Comparison of ENCODE assay signal across 13 cellular contexts in genomic region chr10:13066527-13066926, GRCh38. TPM values are rescaled to one million over a fixed set of nuclear protein-coding genes. Genes with fewer than 3 reads are reported as not detected.
A peak's percentile ranks its signal among the peaks of the same experiment; 100 is the strongest.
DNase-seq lines count a peak whose midpoint lies in the region; ATAC-seq, FAIRE-seq and TF ChIP-seq lines count a peak whose summit lies in the region.
"Had no signal": no experiment of that assay in that cellular context is flagged by ENCODE, and none has a peak within 500 bp of the region (broad histone marks: within the 10 kb centered on the region; RNA-seq: fewer than 3 reads in every experiment).

No MANE protein-coding gene starts in this region.

- H3K56ac ChIP-seq in H1 (replicated peaks; ENCODE audit: insufficient read length, low read depth, low read length), result no peak overlapping the region

- no peak for TF ChIP-seq POLR2A in NB4 (IDR thresholded peaks at IDR 0.05; ENCODE audit: extremely low read depth, insufficient read length)
- no peak for TF ChIP-seq POLR2A in H1 (IDR thresholded peaks at IDR 0.05; ENCODE audit: control extremely low read depth in 1 of 2, low read depth in 2 of 2, low read length in 2 of 2)

- H3K36me3 ChIP-seq in H1 (ENCODE audit: control insufficient read depth in 2 of 4, insufficient read depth in 4 of 4, low read length in 3 of 4), result no peaks in the 10 kb centered on the region; a peak in 1 of 8 replicates
- no peaks in the 10 kb centered on the region for H3K36me3 ChIP-seq in lower lobe of right lung

- H4K8ac ChIP-seq in H1 (ENCODE audit: extremely low read depth, insufficient read depth, low read length), result no peak overlapping the region

- TF ChIP-seq RAD21 in H1 (IDR thresholded peaks at IDR 0.05 in 1 of 2, conservative IDR thresholded peaks at IDR 0.05 in 1 of 2; ENCODE audit: low read depth in 2 of 2, low read length in 2 of 2), result no peak

- no peak overlapping the region for H4K5ac ChIP-seq in H1 (ENCODE audit: insufficient read length, low read depth, low read length)

- no peak for TF ChIP-seq CTCF in NB4 (IDR thresholded peaks at IDR 0.05; ENCODE audit: low read depth, low read length)
- TF ChIP-seq CTCF in H1 (IDR thresholded peaks at IDR 0.05; ENCODE audit: control extremely low read depth in 1 of 3, insufficient read depth in 1 of 3, low read depth in 1 of 3, low read length in 3 of 3), result no peak
- TF ChIP-seq CTCF in lower lobe of right lung (IDR thresholded peaks at IDR 0.05), result no peak

- 83% methylated on average over 6 of the region's 6 CpGs; no CpG with 5 or more reads in 1 of the 2 experiments for WGBS in H1 (ENCODE audit: extremely low coverage in 1 of 2, insufficient coverage in 1 of 2, insufficient read length in 1 of 2, insufficient replicate concordance in 2 of 2, low coverage in 1 of 2, low lambda C conversion rate in 2 of 2, missing lambda C conversion rate in 1 of 2), 2 experiments

- H3K4me1 ChIP-seq in H1 (replicated peaks in 1 of 4; ENCODE audit: control insufficient read depth in 3 of 4, insufficient read depth in 4 of 4, low read length in 3 of 4) (no peaks in the 10 kb centered on the region; a peak in 1 of 7 replicates), lower lobe of right lung (no peaks in the 10 kb centered on the region)

- H3K4ac ChIP-seq in H1 (replicated peaks; ENCODE audit: insufficient read length, low read depth, low read length), result no peak overlapping the region

- H2BK120ac ChIP-seq in H1 (replicated peaks; ENCODE audit: low read depth, low read length), result no peak overlapping the region

- H3K27me3 ChIP-seq in H1 (replicated peaks in 1 of 4; ENCODE audit: control insufficient read depth in 3 of 4, extremely low read depth in 1 of 4, insufficient read depth in 3 of 4, low read length in 3 of 4) (no peaks in the 10 kb centered on the region; a peak in 1 of 7 replicates), lower lobe of right lung (ENCODE audit: low read depth) (no peaks in the 10 kb centered on the region)

- CTCF ChIA-PET in H1 (lab: Charles Lee; ENCODE audit: partially characterized antibody), result interaction anchor here (0.5 to 3.0 kb wide), 7 partner anchors 7 to 232 kb away, joined by 3 to 19 read pairs (median 6); no protein-coding TSS in a partner anchor

- DNase-seq in NCI-H2171 treated with DMSO at 0.1 percent for 48 hours (lab: John Stamatoyannopoulos, UW) (peak; percentile 36), NCI-H2171 (lab: John Stamatoyannopoulos, UW) (no peak), NB4 (ENCODE audit: low read depth) (peak; percentile 9), H1 (ENCODE audit: low read depth in 1 of 2, low spot score in 2 of 2) (no peak), iPS-NIHi11 (ENCODE audit: low spot score) (peak; percentile 36), cerebellar nuclear complex (lab: John Stamatoyannopoulos, UW) (no peak), lower lobe of right lung (no peak)
- DNase-seq in stimulated activated CD4-positive, alpha-beta T cell treated with anti-CD3 and anti-CD28 coated beads, Interleukin-4, amount 100 ng/mL, for 24 hours, result no peak
- DNase-seq: Caco-2; CD8-positive, alpha-beta T cell had no signal

- H3K27ac ChIP-seq in H1 (ENCODE audit: low read depth, low read length) (no peak overlapping the region), lower lobe of right lung (no peak overlapping the region)
- H3K27ac ChIP-seq: 22Rv1 had no signal

- peaks cover 6 to 8% of the 10 kb centered on the region in 2 experiments; a peak in 2 of 4 replicates for H3K9me3 ChIP-seq in H1 (ENCODE audit: insufficient read depth in 2 of 2, low read depth in 1 of 2, low read length in 1 of 2)
- no peaks in the 10 kb centered on the region for H3K9me3 ChIP-seq in lower lobe of right lung
- H3K9me3 ChIP-seq: Caco-2 had no signal

- no peaks in the 10 kb centered on the region for H3K79me1 ChIP-seq in H1 (ENCODE audit: low read depth, low read length)

- no peak overlapping the region for H3K18ac ChIP-seq in H1 (ENCODE audit: extremely low read depth, low read length)

- no peak overlapping the region for H3K14ac ChIP-seq in H1 (ENCODE audit: insufficient read length)

- H2BK15ac ChIP-seq in H1 (ENCODE audit: low read length), result no peak overlapping the region

- no peaks in the 10 kb centered on the region for H3K23me2 ChIP-seq in H1 (ENCODE audit: low read depth, low read length)

- no peak overlapping the region for H3K9ac ChIP-seq in H1 (replicated peaks in 1 of 4; ENCODE audit: extremely low read depth in 1 of 4, low read depth in 3 of 4, low read length in 3 of 4)

- no peak overlapping the region for H2BK5ac ChIP-seq in H1 (ENCODE audit: low read depth, low read length)

- no peak overlapping the region for H4K91ac ChIP-seq in H1 (replicated peaks; ENCODE audit: insufficient read length, low read length)

- intact Hi-C loops in lower lobe of right lung (cut with DNase I), result no loop called here

- no peak for ATAC-seq in lower lobe of right lung
- ATAC-seq: CD8-positive, alpha-beta T cell had no signal

- no peak overlapping the region for H2BK12ac ChIP-seq in H1 (ENCODE audit: low read depth, low read length)

- no peaks in the 10 kb centered on the region for H4K20me1 ChIP-seq in H1 (replicated peaks in 1 of 2; ENCODE audit: control insufficient read depth in 1 of 2, insufficient read depth in 2 of 2, low read length in 2 of 2)

- no peak overlapping the region for H2AFZ ChIP-seq in H1 (ENCODE audit: low read length)

- no peak overlapping the region for H3K4me3 ChIP-seq in NB4 (ENCODE audit: low read depth, low read length)
- no peak overlapping the region for H3K4me3 ChIP-seq in H1 (ENCODE audit: extremely low read depth in 1 of 4, insufficient read depth in 2 of 4, low read depth in 3 of 4, low read length in 4 of 4)
- H3K4me3 ChIP-seq in lower lobe of right lung, result no peak overlapping the region

- H3K79me2 ChIP-seq in H1 (ENCODE audit: control insufficient read depth in 1 of 2, insufficient read depth in 2 of 2, low read length in 2 of 2), result no peaks in the 10 kb centered on the region

- H3K23ac ChIP-seq in H1 (ENCODE audit: insufficient read length), result no peak overlapping the region

- FAIRE-seq in H1 (lab: Jason Lieb, UNC), result no peak
- FAIRE-seq: GM18507, H54 had no signal

- TF ChIP-seq EP300 in H1 (IDR thresholded peaks at IDR 0.05; ENCODE audit: borderline replicate concordance in 1 of 2, low read depth in 2 of 2, low read length in 2 of 2), result no peak

- no peak overlapping the region for H2BK20ac ChIP-seq in H1 (ENCODE audit: low read length)

- H3K4me2 ChIP-seq in H1 (ENCODE audit: insufficient read depth in 1 of 2, low read depth in 2 of 2, low read length in 2 of 2), result no peak overlapping the region

- H2AK5ac ChIP-seq in H1 (ENCODE audit: low read depth, low read length), result no peak overlapping the region

- POLR2A ChIA-PET in H1 (lab: Charles Lee; ENCODE audit: partially characterized antibody), result no interaction called here

TF ChIP-seq in H1, 55 proteins besides CTCF, POLR2A, EP300 and RAD21:
- TF ChIP-seq SRF (IDR thresholded peaks at IDR 0.05; ENCODE audit: low read depth, low read length) (no peak), RFX5 (IDR thresholded peaks at IDR 0.05; ENCODE audit: borderline replicate concordance, low read depth, low read length) (no peak), MAX (IDR thresholded peaks at IDR 0.05) (peak; percentile 87), JUND (IDR thresholded peaks at IDR 0.05; ENCODE audit: low read length) (no peak), KDM1A (IDR thresholded peaks at IDR 0.05; ENCODE audit: borderline replicate concordance, low read length) (no peak), SIX5 (IDR thresholded peaks at IDR 0.05; ENCODE audit: low read depth, low read length) (no peak), CBX5 (IDR thresholded peaks at IDR 0.05; ENCODE audit: low read depth, low read length) (no peak), ZNF274 (IDR thresholded peaks at IDR 0.05; ENCODE audit: borderline replicate concordance, extremely low read depth, low read length) (no peak), POLR2AphosphoS5 (IDR thresholded peaks at IDR 0.05; ENCODE audit: low read depth, low read length) (no peak), TBP (IDR thresholded peaks at IDR 0.05; ENCODE audit: low read depth, low read length) (no peak), ATF3 (IDR thresholded peaks at IDR 0.05; ENCODE audit: insufficient read depth, low read depth, low read length) (no peak), EZH2 (IDR thresholded peaks at IDR 0.05; ENCODE audit: low read depth, low read length, severe bottlenecking) (no peak), RNF2 (IDR thresholded peaks at IDR 0.05; ENCODE audit: borderline replicate concordance, low read depth, low read length, missing control alignments, poor library complexity, severe bottlenecking) (no peak), SP4 (IDR thresholded peaks at IDR 0.05; ENCODE audit: low read length) (no peak)
- TF ChIP-seq, protein P1, sequence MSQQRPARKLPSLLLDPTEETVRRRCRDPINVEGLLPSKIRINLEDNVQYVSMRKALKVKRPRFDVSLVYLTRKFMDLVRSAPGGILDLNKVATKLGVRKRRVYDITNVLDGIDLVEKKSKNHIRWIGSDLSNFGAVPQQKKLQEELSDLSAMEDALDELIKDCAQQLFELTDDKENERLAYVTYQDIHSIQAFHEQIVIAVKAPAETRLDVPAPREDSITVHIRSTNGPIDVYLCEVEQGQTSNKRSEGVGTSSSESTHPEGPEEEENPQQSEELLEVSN (IDR thresholded peaks at IDR 0.05), result peak; percentile 81

RNA-seq across cellular contexts. Expression of gene OPTN, which starts 33.4 kb away (rescaled TPM):
- 17.7 and 20.1 TPM in 2 replicates for total RNA-seq in H1 (2021; fragmentation: NEBNext Ultra II Directional; extraction: Animal tissue kit (Norgen Biotek cat#: 25700))
- 4.8 and 7.2 TPM in 2 replicates for polyA plus RNA-seq in H1 (2011; rRNA removed)
- polyA plus RNA-seq in H1 (2011; cell fraction: cytosol; rRNA removed), result 9.7 TPM
- polyA plus RNA-seq in H1 (2011; cell fraction: nucleus; rRNA removed), result 14.6 TPM
- 21.9 to 32.7 TPM (median 27.6 TPM) in 4 replicates for polyA plus RNA-seq in H1 (2012, experiment 1 of 2)
- polyA plus RNA-seq in H1 (2012, experiment 2 of 2), result 1.1 TPM
- polyA plus RNA-seq in H1 (2013, experiment 1 of 2), result 4.4 TPM
- polyA plus RNA-seq in H1 (2013, experiment 2 of 2), result 4.3 TPM
- 4.4 and 9.6 TPM in 2 replicates for polyA minus RNA-seq in H1 (2011; rRNA and poly(A)+ RNA removed)
- polyA minus RNA-seq in H1 (2011; cell fraction: cytosol; rRNA and poly(A)+ RNA removed), result 7.4 TPM
- polyA minus RNA-seq in H1 (2011; cell fraction: nucleus; rRNA and poly(A)+ RNA removed), result 16.2 TPM
- 53.4 TPM for total RNA-seq in lower lobe of right lung

Comparison
In these comparisons a context has a peak if more than half of its experiments do, and no peak if none do; other contexts are left out.
1. DNase-seq: peak in NCI-H2171 treated with DMSO at 0.1 percent for 48 hours (single experiment), NB4 (single experiment) and iPS-NIHi11 (single experiment); none in NCI-H2171 (single experiment), H1 (0 of 2), cerebellar nuclear complex (0 of 2), lower lobe of right lung (single experiment) and stimulated activated CD4-positive, alpha-beta T cell treated with anti-CD3 and anti-CD28 coated beads, Interleukin-4, amount 100 ng/mL, for 24 hours (single experiment).